Comparison of ENCODE assay signal across 31 cellular contexts in genomic region chr4:121632686-121633085, GRCh38.
"Had no signal": no experiment of that assay in that cellular context is flagged by ENCODE, and none has a peak within 500 bp of the region (broad histone marks: within the 10 kb centered on the region; RNA-seq: fewer than 3 reads in every experiment).

No MANE protein-coding gene starts in this region.

- H3K27ac ChIP-seq: ascending aorta, cardiac muscle cell, VCaP had no signal

- DNase-seq: activated B cell treated with CpG ODN at 0.5 μM for 24 hours; activated CD4-positive, alpha-beta memory T cell treated with anti-CD3 and anti-CD28 coated beads for 36 hours; activated CD4-positive, alpha-beta T cell treated with anti-CD3 and anti-CD28 coated beads for 4 hours; activated CD4-positive, alpha-beta T cell treated with anti-CD3 and anti-CD28 coated beads, Interleukin-2, amount 10 ng/mL, durations not matched to agents 24 days and 14 days; activated CD4-positive, alpha-beta T cell treated with anti-CD3 and anti-CD28 coated beads, Interleukin-2, amount 50 U/mL, for 1 hour; activated CD4-positive, alpha-beta T cell treated with anti-CD3 and anti-CD28 coated beads, Interleukin-2, amount 50 U/mL, for 4 hours; activated CD4-positive, CD25-positive, alpha-beta regulatory T cell treated with anti-CD3 and anti-CD28 coated beads, Interleukin-2, amount 50 U/mL, for 72 hours; activated CD8-positive, alpha-beta memory T cell treated with anti-CD3 and anti-CD28 coated beads, Interleukin-2, amount 50 U/mL, for 4 hours; activated CD8-positive, alpha-beta T cell treated with anti-CD3 and anti-CD28 coated beads for 36 hours; activated effector memory CD4-positive, alpha-beta T cell treated with anti-CD3 and anti-CD28 coated beads, Interleukin-2, amount 50 U/mL, for 16 hours; activated gamma-delta T cell treated with Interleukin-2 at 50 U/mL for 16 hours; activated naive CD4-positive, alpha-beta T cell; activated naive CD4-positive, alpha-beta T cell treated with anti-CD3 and anti-CD28 coated beads for 36 hours; activated naive CD4-positive, alpha-beta T cell treated with anti-CD3 and anti-CD28 coated beads, Interleukin-2, amount 50 U/mL, for 16 hours; activated naive CD8-positive, alpha-beta T cell treated with anti-CD3 and anti-CD28 coated beads for 36 hours; activated T-cell treated with anti-CD3 and anti-CD28 coated beads for 4 hours; activated T-cell treated with anti-CD3 and anti-CD28 coated beads, Interleukin-2, amount 50 U/mL, for 1 hour; activated T-cell treated with anti-CD3 and anti-CD28 coated beads, Interleukin-2, amount 50 U/mL, for 4 hours; activated T-cell treated with anti-CD3 and anti-CD28 coated beads, Interleukin-2, amount 50 U/mL, for 72 hours; amygdala; anterior cingulate cortex; caudate nucleus; cerebellar nuclear complex; T-helper 1 cell; T-helper 2 cell; T-helper 9 cell had no signal

- H3K36me3 ChIP-seq: ascending aorta, cardiac muscle cell had no signal

- H3K27me3 ChIP-seq: ascending aorta, cardiac muscle cell had no signal

- H3K9me3 ChIP-seq: ascending aorta had no signal

- H3K4me1 ChIP-seq: ascending aorta had no signal

- ATAC-seq: activated CD8-positive, alpha-beta T cell treated with anti-CD3 and anti-CD28 coated beads for 36 hours; activated naive CD4-positive, alpha-beta T cell treated with anti-CD3 and anti-CD28 coated beads, Interleukin-2, amount 50 U/mL, for 72 hours; activated T-cell treated with anti-CD3 and anti-CD28 coated beads, Interleukin-2, amount 50 U/mL, for 4 hours; activated T-cell treated with anti-CD3 and anti-CD28 coated beads, Interleukin-2, amount 50 U/mL, for 72 hours; activated T-helper 17 cell treated with anti-CD3 and anti-CD28 coated beads, Interleukin-2, amount 50 U/mL, for 72 hours had no signal

- H3K4me3 ChIP-seq: ascending aorta, cardiac muscle cell had no signal
